ENCODE assay signal across 8 cellular contexts in genomic region chr1:110312188-110313121, GRCh38. TPM values are rescaled to one million over a fixed set of nuclear protein-coding genes. Genes with fewer than 3 reads are reported as not detected.
A peak's percentile ranks its signal among the peaks of the same experiment; 100 is the strongest.
DNase-seq lines count a peak whose midpoint lies in the region; ATAC-seq and TF ChIP-seq lines count a peak whose summit lies in the region.

No MANE protein-coding gene starts in this region.

- 42 to 60% methylated on average over 10 to 12 of the region's 14 CpGs for WGBS in upper lobe of left lung, 2 donors

- H3K9me2 ChIP-seq in Loucy (replicated peaks; ENCODE audit: low read depth, low read length): no peaks in the 10 kb centered on the region

- H3K27ac Mint-ChIP-seq in activated naive CD8-positive, alpha-beta T cell treated with anti-CD3 and anti-CD28 coated beads for 36 hours: no peak overlapping the region

- no peaks in the 10 kb centered on the region for H3K9me3 Mint-ChIP-seq in activated naive CD8-positive, alpha-beta T cell treated with anti-CD3 and anti-CD28 coated beads for 36 hours

- peak; percentile 71 for DNase-seq in activated naive CD8-positive, alpha-beta T cell treated with anti-CD3 and anti-CD28 coated beads for 36 hours
- DNase-seq in Right ventricle myocardium superior (peak; percentile 87), pons (ENCODE audit: low spot score) (peak; percentile 79), upper lobe of left lung (peak; percentile 41 to 76)

- H3K36me3 Mint-ChIP-seq in activated naive CD8-positive, alpha-beta T cell treated with anti-CD3 and anti-CD28 coated beads for 36 hours: no peaks in the 10 kb centered on the region

- no peaks in the 10 kb centered on the region for H3K27me3 Mint-ChIP-seq in activated naive CD8-positive, alpha-beta T cell treated with anti-CD3 and anti-CD28 coated beads for 36 hours

- TF ChIP-seq CTCF in GM12872 (IDR thresholded peaks at IDR 0.05; ENCODE audit: insufficient read depth, low read depth, low read length): peak; percentile 95
- peak; percentile 91 for TF ChIP-seq CTCF in Loucy (conservative IDR thresholded peaks at IDR 0.05; ENCODE audit: low read length)
- TF ChIP-seq CTCF in upper lobe of left lung (IDR thresholded peaks at IDR 0.05): peak; percentile 88 to 96 (median 92)

- H3K4me3 ChIP-seq in Loucy (ENCODE audit: low read length, poor library complexity, severe bottlenecking): no peak overlapping the region
- no peak overlapping the region for H3K4me3 ChIP-seq in upper lobe of left lung

- H3K4me1 ChIP-seq in Loucy (ENCODE audit: insufficient read depth, low read length, poor library complexity, severe bottlenecking) (no peaks in the 10 kb centered on the region), upper lobe of left lung (peaks cover 5 to 9% (median 7%) of the 10 kb centered on the region in 4 donors)

- H3K9ac ChIP-seq in Loucy (ENCODE audit: low read depth, low read length, poor library complexity, severe bottlenecking): no peak overlapping the region

- TF ChIP-seq EP300 in upper lobe of left lung (IDR thresholded peaks at IDR 0.05): no peak

- ATAC-seq in SK-N-SH treated with all-trans-retinoic acid at 6 μM for 48 hours: peak; percentile 99
- peak; percentile 98 for ATAC-seq in Right ventricle myocardium superior (ENCODE audit: poor library complexity)
- ATAC-seq in upper lobe of left lung (ENCODE audit: low FRiP score in 2 of 2): peak; percentile 92 to 93
- ATAC-seq in HG02852 (IDR thresholded peaks at IDR 0.05; ENCODE audit: unreplicated experiment): no peak

- peaks cover 2% of the 10 kb centered on the region for H3K4me1 Mint-ChIP-seq in activated naive CD8-positive, alpha-beta T cell treated with anti-CD3 and anti-CD28 coated beads for 36 hours

- no peak overlapping the region for H3K4me2 ChIP-seq in Loucy (ENCODE audit: low read depth, low read length, poor library complexity, severe bottlenecking)

- no peaks in the 10 kb centered on the region for H3F3A ChIP-seq in Loucy (ENCODE audit: low read depth)

- H3K36me3 ChIP-seq in Loucy (ENCODE audit: insufficient read depth, low read length) (no peaks in the 10 kb centered on the region), upper lobe of left lung (no peaks in the 10 kb centered on the region)

- H3K79me2 ChIP-seq in Loucy (ENCODE audit: insufficient read depth, low read length): no peaks in the 10 kb centered on the region

- H3K27me3 ChIP-seq in Loucy (ENCODE audit: insufficient read depth, low read length, poor library complexity, severe bottlenecking): no peaks in the 10 kb centered on the region
- no peaks in the 10 kb centered on the region for H3K27me3 ChIP-seq in upper lobe of left lung

- no peak overlapping the region for H3K4me3 Mint-ChIP-seq in activated naive CD8-positive, alpha-beta T cell treated with anti-CD3 and anti-CD28 coated beads for 36 hours

- no peak overlapping the region for H3K27ac ChIP-seq in upper lobe of left lung

- no peaks in the 10 kb centered on the region for H3K9me3 ChIP-seq in Loucy (ENCODE audit: insufficient read depth, low read depth, low read length)
- H3K9me3 ChIP-seq in upper lobe of left lung: no peaks in the 10 kb centered on the region

- intact Hi-C loops in Right ventricle myocardium superior (cut with DNase I): loop anchor here (2.0 kb wide), 1 partner anchor 104 kb away; no protein-coding TSS in a partner anchor

- no peak overlapping the region for H2AFZ ChIP-seq in Loucy (ENCODE audit: low read length)

- TF ChIP-seq POLR2A in upper lobe of left lung (IDR thresholded peaks at IDR 0.05): no peak

- no peaks in the 10 kb centered on the region for H4K20me1 ChIP-seq in Loucy (ENCODE audit: insufficient read depth, low read length, poor library complexity, severe bottlenecking)

TF ChIP-seq in SK-N-SH treated with all-trans-retinoic acid at 6 μM for 48 hours, 23 proteins besides CTCF, POLR2A, EP300 and RAD21:
- no peak for TF ChIP-seq POU6F1 (CRISPR knock-in tag; IDR thresholded peaks at IDR 0.05; ENCODE audit: borderline replicate concordance, low read depth)
- no peak for TF ChIP-seq CREB5 (CRISPR knock-in tag; IDR thresholded peaks at IDR 0.05; ENCODE audit: low read depth)
- TF ChIP-seq TCF4 (CRISPR knock-in tag; IDR thresholded peaks at IDR 0.05; ENCODE audit: borderline replicate concordance): no peak
- no peak for TF ChIP-seq ZC3H10 (CRISPR knock-in tag; IDR thresholded peaks at IDR 0.05)
- no peak for TF ChIP-seq TOX (CRISPR knock-in tag; IDR thresholded peaks at IDR 0.05; ENCODE audit: borderline replicate concordance)
- TF ChIP-seq ISL1 (CRISPR knock-in tag; IDR thresholded peaks at IDR 0.05): no peak
- TF ChIP-seq CSRNP3 (CRISPR knock-in tag; IDR thresholded peaks at IDR 0.05): no peak
- no peak for TF ChIP-seq GLIS3 (CRISPR knock-in tag; IDR thresholded peaks at IDR 0.05)
- TF ChIP-seq ZNF8 (CRISPR knock-in tag; IDR thresholded peaks at IDR 0.05): no peak
- no peak for TF ChIP-seq ZNF565 (CRISPR knock-in tag; conservative IDR thresholded peaks at IDR 0.05; ENCODE audit: low read depth)
- TF ChIP-seq CSDC2 (CRISPR knock-in tag; IDR thresholded peaks at IDR 0.05): no peak
- no peak for TF ChIP-seq BACH2 (CRISPR knock-in tag; IDR thresholded peaks at IDR 0.05; ENCODE audit: borderline replicate concordance)
- no peak for TF ChIP-seq ARNTL (CRISPR knock-in tag; IDR thresholded peaks at IDR 0.05; ENCODE audit: borderline replicate concordance, low read depth)
- TF ChIP-seq OSR1 (CRISPR knock-in tag; IDR thresholded peaks at IDR 0.05): no peak
- TF ChIP-seq ZFP30 (CRISPR knock-in tag; IDR thresholded peaks at IDR 0.05): no peak

RNA-seq across cellular contexts. Expression of gene RBM15, which starts 26.7 kb away (rescaled TPM):
- total RNA-seq in activated naive CD8-positive, alpha-beta T cell treated with anti-CD3 and anti-CD28 coated beads for 36 hours: 10 to 100 TPM; 69.8 to 71.0 TPM
- total RNA-seq in Right ventricle myocardium superior (13.9 TPM), upper lobe of left lung (10 to 100 TPM; 20.7 to 85.9 (median 36.2) TPM)
